ENCODE assay signal across 9 cellular contexts in the genomic region with DNA sequence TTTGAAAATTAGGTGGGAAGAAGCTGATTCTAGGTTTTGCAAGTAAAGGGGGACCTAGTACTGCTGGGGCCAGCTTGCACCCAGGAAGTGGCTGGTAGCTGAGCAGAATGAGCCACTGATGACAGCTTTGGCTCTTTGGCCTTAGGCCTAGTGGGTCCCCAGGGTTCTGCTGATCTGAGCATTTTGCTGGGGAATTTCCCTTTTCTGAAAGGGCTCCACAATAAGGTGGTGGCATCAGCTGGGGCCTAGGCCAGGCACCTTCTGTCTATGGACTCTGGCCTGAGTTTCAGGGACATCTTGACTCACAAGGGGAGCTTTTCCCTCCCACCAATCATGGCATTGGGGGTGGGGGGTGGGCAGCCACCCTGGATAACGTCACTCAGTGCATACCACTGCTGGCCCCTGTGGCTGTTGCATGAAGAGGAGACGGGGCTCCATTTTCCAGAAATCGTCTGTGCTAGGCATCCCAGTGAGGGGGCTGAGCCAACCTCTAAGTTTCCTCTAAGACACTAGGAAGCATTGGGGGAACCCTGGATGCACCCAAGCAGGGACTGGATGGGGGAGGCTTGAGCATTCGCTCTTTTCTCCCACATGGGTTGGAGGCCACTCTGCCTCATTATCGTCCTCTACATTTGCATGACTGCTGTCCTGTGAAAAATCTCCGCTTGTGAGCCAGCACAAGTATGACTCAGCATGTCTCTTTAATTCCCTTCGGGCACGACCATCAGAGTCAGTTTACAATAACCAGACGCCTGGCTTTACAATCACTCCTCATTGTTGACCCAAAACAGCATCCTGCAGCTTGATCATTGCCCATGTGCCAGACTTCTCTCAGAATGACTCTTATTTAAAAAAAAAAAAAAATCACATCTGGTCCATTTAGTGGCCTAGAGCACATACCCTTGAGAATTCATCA.
A peak's percentile ranks its signal among the peaks of the same experiment; 100 is the strongest.
DNase-seq lines count a peak whose midpoint lies in the region; ATAC-seq and TF ChIP-seq lines count a peak whose summit lies in the region.
"Had no signal": no experiment of that assay in that cellular context is flagged by ENCODE, and none has a peak within 500 bp of the region (broad histone marks: within the 10 kb centered on the region; RNA-seq: fewer than 3 reads in every experiment).

No MANE protein-coding gene starts in this region.

- H3K9me3 Mint-ChIP-seq in activated naive CD8-positive, alpha-beta T cell treated with anti-CD3 and anti-CD28 coated beads, Interleukin-2, amount 50 U/mL, for 24 hours, result peaks cover 1% of the 10 kb centered on the region

- H3K36me3 Mint-ChIP-seq in activated naive CD8-positive, alpha-beta T cell treated with anti-CD3 and anti-CD28 coated beads, Interleukin-2, amount 50 U/mL, for 24 hours (ENCODE audit: low read depth), result no peaks in the 10 kb centered on the region

- no peak overlapping the region for H3K27ac Mint-ChIP-seq in activated naive CD8-positive, alpha-beta T cell treated with anti-CD3 and anti-CD28 coated beads, Interleukin-2, amount 50 U/mL, for 24 hours

- no peaks in the 10 kb centered on the region for H3K4me1 Mint-ChIP-seq in activated naive CD8-positive, alpha-beta T cell treated with anti-CD3 and anti-CD28 coated beads, Interleukin-2, amount 50 U/mL, for 24 hours

- peak; percentile 26 for DNase-seq in HK-2 (ENCODE audit: unreplicated experiment)
- DNase-seq in amniotic epithelial cell (ENCODE audit: low read depth), result peak; percentile 78
- DNase-seq in lung microvascular endothelial cell (ENCODE audit: low read depth in 2 of 2), result peak; percentile 9 to 59
- no peak for DNase-seq in stimulated activated naive CD8-positive, alpha-beta T cell treated with anti-CD3 and anti-CD28 coated beads, Interleukin-15, Interleukin-2, amounts not matched to agents 100 U/mL and 50 U/mL, for 24 hours
- no peak for DNase-seq in GM10266 (ENCODE audit: extremely low spot score)
- DNase-seq in activated naive CD8-positive, alpha-beta T cell treated with anti-CD3 and anti-CD28 coated beads, Interleukin-2, amount 50 U/mL, for 24 hours, result no peak

- no peak for TF ChIP-seq CTCF in GM10266 (IDR thresholded peaks at IDR 0.05; ENCODE audit: control insufficient read depth, insufficient read depth, low read depth, missing control alignments)

- no peak overlapping the region for H3K4me3 Mint-ChIP-seq in activated naive CD8-positive, alpha-beta T cell treated with anti-CD3 and anti-CD28 coated beads, Interleukin-2, amount 50 U/mL, for 24 hours

- peaks cover 11% of the 10 kb centered on the region for H3K27me3 Mint-ChIP-seq in activated naive CD8-positive, alpha-beta T cell treated with anti-CD3 and anti-CD28 coated beads, Interleukin-2, amount 50 U/mL, for 24 hours

- ATAC-seq in GM18520 (IDR thresholded peaks at IDR 0.05; ENCODE audit: unreplicated experiment) (peak; percentile 43), GM21360 (IDR thresholded peaks at IDR 0.05; ENCODE audit: unreplicated experiment) (no peak)
- no peak for ATAC-seq in stimulated activated naive CD8-positive, alpha-beta T cell treated with anti-CD3 and anti-CD28 coated beads, Interleukin-15, Interleukin-2, amounts not matched to agents 100 U/mL and 50 U/mL, for 24 hours
- ATAC-seq in activated naive CD8-positive, alpha-beta T cell treated with anti-CD3 and anti-CD28 coated beads, Interleukin-2, amount 50 U/mL, for 24 hours, result no peak
- ATAC-seq: Panc1 had no signal

Comparison
In these comparisons a context has a peak if more than half of its experiments do, and no peak if none do; other contexts are left out.
1. DNase-seq: peak in HK-2 (single experiment), amniotic epithelial cell (single experiment) and lung microvascular endothelial cell (2 of 2); none in stimulated activated naive CD8-positive, alpha-beta T cell treated with anti-CD3 and anti-CD28 coated beads, Interleukin-15, Interleukin-2, amounts not matched to agents 100 U/mL and 50 U/mL, for 24 hours (single experiment), GM10266 (single experiment) and activated naive CD8-positive, alpha-beta T cell treated with anti-CD3 and anti-CD28 coated beads, Interleukin-2, amount 50 U/mL, for 24 hours (single experiment).